Comparison of ENCODE assay signal across 1 cellular context in the genomic region with DNA sequence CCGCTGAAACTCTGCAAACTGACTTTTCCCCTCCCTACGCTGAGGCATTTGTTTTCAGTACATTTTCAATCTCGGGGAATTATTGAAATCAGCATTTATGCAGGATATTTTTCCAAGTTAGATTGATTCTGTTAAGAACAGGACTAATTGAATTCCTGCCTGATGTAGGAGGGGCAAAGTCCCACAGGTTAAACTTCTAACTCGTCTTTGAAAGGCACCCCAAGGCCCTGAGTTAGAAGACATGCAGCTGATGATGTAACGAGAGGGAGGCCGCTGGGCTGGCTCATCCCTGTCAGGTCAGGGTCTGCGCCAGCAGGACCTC.
TF ChIP-seq lines count a peak whose summit lies in the region.

No MANE protein-coding gene starts in this region.

TF ChIP-seq in GM12878, 131 proteins besides CTCF, POLR2A, EP300 and RAD21 (continued from another document):
- TF ChIP-seq, protein P1, sequence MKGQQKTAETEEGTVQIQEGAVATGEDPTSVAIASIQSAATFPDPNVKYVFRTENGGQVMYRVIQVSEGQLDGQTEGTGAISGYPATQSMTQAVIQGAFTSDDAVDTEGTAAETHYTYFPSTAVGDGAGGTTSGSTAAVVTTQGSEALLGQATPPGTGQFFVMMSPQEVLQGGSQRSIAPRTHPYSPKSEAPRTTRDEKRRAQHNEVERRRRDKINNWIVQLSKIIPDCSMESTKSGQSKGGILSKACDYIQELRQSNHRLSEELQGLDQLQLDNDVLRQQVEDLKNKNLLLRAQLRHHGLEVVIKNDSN (IDR thresholded peaks at IDR 0.05; ENCODE audit: borderline replicate concordance, extremely low read length, insufficient read depth, low read depth, low read length): no peak
- TF ChIP-seq PML (IDR thresholded peaks at IDR 0.05; ENCODE audit: low read length) (0 out of 2 replicates have a peak, but pooled peaks have one; percentile 38), TCF12 (IDR thresholded peaks at IDR 0.05; ENCODE audit: low read depth, low read length) (no peak), HDAC6 (IDR thresholded peaks at IDR 0.05; ENCODE audit: unreplicated experiment) (no peak), FOXM1 (IDR thresholded peaks at IDR 0.05; ENCODE audit: low read depth, low read length) (peak; percentile 53; the same call in 1 of the 2 replicates), HDGF (IDR thresholded peaks at IDR 0.05) (0 out of 2 replicates have a peak, but pooled peaks have one; percentile 0)
